In the genomic region with DNA sequence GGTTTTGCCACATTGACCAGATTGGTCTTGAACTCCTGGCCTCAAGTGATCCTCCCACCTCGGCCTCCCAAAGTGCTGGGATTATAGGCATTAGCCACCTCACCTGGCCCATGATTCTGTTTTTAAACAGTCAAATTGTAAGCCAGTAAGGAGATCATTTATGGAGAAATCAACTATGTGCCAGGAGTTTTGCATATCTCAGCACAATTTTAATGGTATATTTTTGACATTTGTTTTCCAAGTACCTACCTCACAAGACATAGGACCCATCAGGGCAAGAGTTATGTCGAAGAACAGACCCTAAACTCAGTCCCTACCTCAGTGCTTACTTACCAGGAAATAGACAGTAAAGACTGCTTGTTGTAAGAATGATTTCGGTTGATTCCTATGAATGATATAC, we compare ENCODE assay signal across 3 cellular contexts.
A peak's percentile ranks its signal among the peaks of the same experiment; 100 is the strongest.
TF ChIP-seq lines count a peak whose summit lies in the region.

No MANE protein-coding gene starts in this region.

TF ChIP-seq in HepG2, 621 proteins besides CTCF, POLR2A, EP300 and RAD21:
- peak; percentile 64; the same call in 1 of the 2 replicates for TF ChIP-seq MAFF (IDR thresholded peaks at IDR 0.05; ENCODE audit: low read depth, low read length)
- no peak for TF ChIP-seq HIVEP1 (CRISPR knock-in tag; IDR thresholded peaks at IDR 0.05)
- TF ChIP-seq NR2C2 (CRISPR knock-in tag; IDR thresholded peaks at IDR 0.05; ENCODE audit: borderline replicate concordance), result no peak
- TF ChIP-seq MAFK (conservative IDR thresholded peaks at IDR 0.05 in 1 of 2, IDR thresholded peaks at IDR 0.05 in 1 of 2; ENCODE audit: low read length in 2 of 2), result peak; percentile 64 to 82; a peak in 3 of 4 replicates

TF ChIP-seq in IMR-90, 13 proteins besides CTCF, POLR2A, EP300 and RAD21:
- no peak for TF ChIP-seq MXI1 (IDR thresholded peaks at IDR 0.05; ENCODE audit: borderline replicate concordance, low read depth, low read length)
- TF ChIP-seq SMC3 (IDR thresholded peaks at IDR 0.05; ENCODE audit: low read depth, low read length), result no peak
- TF ChIP-seq MAZ (IDR thresholded peaks at IDR 0.05; ENCODE audit: borderline replicate concordance, low read depth, low read length), result no peak
- peak; percentile 75 for TF ChIP-seq MAFK (IDR thresholded peaks at IDR 0.05; ENCODE audit: low read depth, low read length)
- TF ChIP-seq BHLHE40 (IDR thresholded peaks at IDR 0.05; ENCODE audit: low read depth, low read length), result no peak
- TF ChIP-seq, protein P1, sequence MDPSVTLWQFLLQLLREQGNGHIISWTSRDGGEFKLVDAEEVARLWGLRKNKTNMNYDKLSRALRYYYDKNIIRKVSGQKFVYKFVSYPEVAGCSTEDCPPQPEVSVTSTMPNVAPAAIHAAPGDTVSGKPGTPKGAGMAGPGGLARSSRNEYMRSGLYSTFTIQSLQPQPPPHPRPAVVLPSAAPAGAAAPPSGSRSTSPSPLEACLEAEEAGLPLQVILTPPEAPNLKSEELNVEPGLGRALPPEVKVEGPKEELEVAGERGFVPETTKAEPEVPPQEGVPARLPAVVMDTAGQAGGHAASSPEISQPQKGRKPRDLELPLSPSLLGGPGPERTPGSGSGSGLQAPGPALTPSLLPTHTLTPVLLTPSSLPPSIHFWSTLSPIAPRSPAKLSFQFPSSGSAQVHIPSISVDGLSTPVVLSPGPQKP (IDR thresholded peaks at IDR 0.05; ENCODE audit: borderline replicate concordance, low read depth, low read length), result no peak

TF ChIP-seq in K562, 482 proteins besides CTCF, POLR2A, EP300 and RAD21:
- TF ChIP-seq C11orf30 (IDR thresholded peaks at IDR 0.05; ENCODE audit: low read depth), result peak; percentile 20; the same call in 1 of the 2 replicates
- TF ChIP-seq ZNF133 (CRISPR knock-in tag; IDR thresholded peaks at IDR 0.05), result no peak
- peak; percentile 52 for TF ChIP-seq ZNF316 (IDR thresholded peaks at IDR 0.05)
